8 cellular contexts compared by ENCODE assay signal in the genomic region with DNA sequence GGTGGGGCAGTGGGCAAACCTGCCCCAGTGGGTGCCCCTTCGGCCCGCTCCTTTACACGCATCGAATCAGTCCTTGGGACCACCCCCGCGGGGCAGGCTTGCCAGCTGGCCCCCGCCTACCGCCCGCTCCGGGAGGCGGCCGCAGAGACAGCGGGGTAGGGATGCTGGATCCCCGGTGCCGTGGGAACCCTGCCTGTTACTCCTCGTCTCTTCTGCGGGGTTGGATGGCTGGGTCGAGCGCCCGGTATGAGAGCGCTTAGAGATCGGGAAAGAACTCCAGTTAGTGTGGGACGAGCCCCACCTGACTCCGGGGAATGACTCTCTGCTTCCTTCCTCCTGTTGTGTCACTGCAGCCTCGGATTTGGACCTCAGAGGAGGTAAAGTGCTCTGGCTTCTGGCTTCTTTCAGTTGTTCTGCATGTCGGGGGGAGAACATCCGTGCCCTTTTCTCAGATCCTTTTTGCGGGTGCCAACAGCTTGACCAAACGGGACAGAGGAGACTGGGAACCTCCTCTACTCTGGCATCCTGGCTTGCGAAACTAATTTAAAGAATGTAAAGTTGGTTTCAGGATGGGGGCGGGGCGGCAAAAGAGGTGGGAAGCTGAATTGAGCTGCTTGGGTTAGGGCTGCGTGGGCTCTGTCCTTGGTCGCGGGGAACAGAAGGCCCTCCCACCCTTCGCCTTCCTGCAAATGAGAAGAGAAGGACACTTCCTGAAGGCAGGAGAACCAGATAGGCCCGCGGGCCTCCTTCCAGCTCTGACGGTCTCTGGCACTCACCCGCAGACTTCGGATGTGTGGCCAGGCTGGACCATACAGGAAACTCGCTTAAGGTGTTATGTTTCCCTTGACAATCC. TPM values are rescaled to one million over a fixed set of nuclear protein-coding genes. Genes with fewer than 3 reads are reported as not detected.
DNase-seq lines count a peak whose midpoint lies in the region; ATAC-seq and TF ChIP-seq lines count a peak whose summit lies in the region.

No MANE protein-coding gene starts in this region.

- intact Hi-C loops in activated CD4-positive, alpha-beta T cell treated with anti-CD3 and anti-CD28 coated beads, Interleukin-2, amount 10 ng/mL, durations not matched to agents 24 days and 14 days (cut with micrococcal nuclease): no loop called here

- no peaks in the 10 kb centered on the region for H3K4me1 ChIP-seq in cardiac muscle cell (ENCODE audit: low read depth)

- peaks cover 6% of the 10 kb centered on the region for H3K9me3 Mint-ChIP-seq in activated CD4-positive, alpha-beta T cell treated with anti-CD3 and anti-CD28 coated beads, Interleukin-2, amount 10 ng/mL, durations not matched to agents 24 days and 14 days
- no peaks in the 10 kb centered on the region for H3K9me3 Mint-ChIP-seq in activated naive CD4-positive, alpha-beta T cell treated with anti-CD3 and anti-CD28 coated beads, Interleukin-2, amount 50 U/mL, for 72 hours
- no peaks in the 10 kb centered on the region for H3K9me3 Mint-ChIP-seq in osteocyte (ENCODE audit: unreplicated experiment)

- no peaks in the 10 kb centered on the region for H3K9me3 ChIP-seq in cardiac muscle cell (ENCODE audit: low read depth)

- peak overlapping the region; percentile 84 for H3K4me3 Mint-ChIP-seq in activated CD4-positive, alpha-beta T cell treated with anti-CD3 and anti-CD28 coated beads, Interleukin-2, amount 10 ng/mL, durations not matched to agents 24 days and 14 days
- H3K4me3 Mint-ChIP-seq in osteocyte (ENCODE audit: unreplicated experiment): peak overlapping the region; percentile 84

- peak overlapping the region; percentile 34 for H3K4me3 ChIP-seq in cardiac muscle cell

- TF ChIP-seq CTCF in cardiac muscle cell (IDR thresholded peaks at IDR 0.05; ENCODE audit: low read depth, low read length) (no peak), osteocyte (IDR thresholded peaks at IDR 0.05) (no peak)

- H3K27me3 ChIP-seq in cardiac muscle cell: peaks cover 71% of the 10 kb centered on the region

- no peaks in the 10 kb centered on the region for H3K36me3 ChIP-seq in cardiac muscle cell

- H3K36me3 Mint-ChIP-seq in activated CD4-positive, alpha-beta T cell treated with anti-CD3 and anti-CD28 coated beads, Interleukin-2, amount 10 ng/mL, durations not matched to agents 24 days and 14 days (ENCODE audit: low read depth): peaks cover 2% of the 10 kb centered on the region
- H3K36me3 Mint-ChIP-seq in activated naive CD4-positive, alpha-beta T cell treated with anti-CD3 and anti-CD28 coated beads, Interleukin-2, amount 50 U/mL, for 72 hours: peaks cover 4 to 12% of the 10 kb centered on the region in 2 donors
- peaks cover 5% of the 10 kb centered on the region for H3K36me3 Mint-ChIP-seq in osteocyte (ENCODE audit: unreplicated experiment)

- DNase-seq in activated CD4-positive, alpha-beta T cell treated with anti-CD3 and anti-CD28 coated beads, Interleukin-2, amount 10 ng/mL, durations not matched to agents 24 days and 14 days: peak; percentile 62
- no peak for DNase-seq in activated CD4-positive, alpha-beta T cell treated with anti-CD3 and anti-CD28 coated beads for 4 hours
- no peak for DNase-seq in activated naive CD4-positive, alpha-beta T cell treated with anti-CD3 and anti-CD28 coated beads, Interleukin-2, amount 50 U/mL, for 72 hours (ENCODE audit: low spot score in 2 of 2)
- DNase-seq in cardiac muscle cell (ENCODE audit: low read depth in 1 of 2, low spot score in 1 of 2) (peak; percentile 36 to 94), osteocyte (ENCODE audit: extremely low spot score, unreplicated experiment) (no peak), NOMO-1 (lab: John Stamatoyannopoulos, UW; ENCODE audit: unreplicated experiment in 2 of 2) (no peak)

- peaks cover 20% of the 10 kb centered on the region for H3K4me1 Mint-ChIP-seq in activated CD4-positive, alpha-beta T cell treated with anti-CD3 and anti-CD28 coated beads, Interleukin-2, amount 10 ng/mL, durations not matched to agents 24 days and 14 days
- H3K4me1 Mint-ChIP-seq in osteocyte (ENCODE audit: unreplicated experiment): peaks cover 14% of the 10 kb centered on the region

- peaks cover 60% of the 10 kb centered on the region for H3K27me3 Mint-ChIP-seq in activated CD4-positive, alpha-beta T cell treated with anti-CD3 and anti-CD28 coated beads, Interleukin-2, amount 10 ng/mL, durations not matched to agents 24 days and 14 days
- H3K27me3 Mint-ChIP-seq in osteocyte (ENCODE audit: unreplicated experiment): no peaks in the 10 kb centered on the region

- H3K27ac Mint-ChIP-seq in activated CD4-positive, alpha-beta T cell treated with anti-CD3 and anti-CD28 coated beads, Interleukin-2, amount 10 ng/mL, durations not matched to agents 24 days and 14 days: peak overlapping the region; percentile 54
- peak overlapping the region; percentile 10 to 42 for H3K27ac Mint-ChIP-seq in activated naive CD4-positive, alpha-beta T cell treated with anti-CD3 and anti-CD28 coated beads, Interleukin-2, amount 50 U/mL, for 72 hours
- peak overlapping the region; percentile 89 for H3K27ac Mint-ChIP-seq in osteocyte (ENCODE audit: unreplicated experiment)

- H3K27ac ChIP-seq in cardiac muscle cell: no peak overlapping the region

- peak in 1 of 2 donors; percentile 4 for ATAC-seq in activated naive CD4-positive, alpha-beta T cell treated with anti-CD3 and anti-CD28 coated beads, Interleukin-2, amount 50 U/mL, for 72 hours
- no peak for ATAC-seq in HG03280 (IDR thresholded peaks at IDR 0.05; ENCODE audit: unreplicated experiment)
- no peak for ATAC-seq in HG02852 (IDR thresholded peaks at IDR 0.05; ENCODE audit: unreplicated experiment)

RNA-seq across cellular contexts. Expression of gene LAYN, which starts 0.9 kb away (rescaled TPM):
- total RNA-seq in activated CD4-positive, alpha-beta T cell treated with anti-CD3 and anti-CD28 coated beads, Interleukin-2, amount 10 ng/mL, durations not matched to agents 24 days and 14 days: 6.4 and 6.7 TPM in 2 replicates
- total RNA-seq in activated naive CD4-positive, alpha-beta T cell treated with anti-CD3 and anti-CD28 coated beads, Interleukin-2, amount 50 U/mL, for 72 hours: 1 to 10 TPM; 6.3 to 8.6 TPM
- total RNA-seq in cardiac muscle cell (1.8 and 2.6 TPM in 2 replicates), osteocyte (12.8 and 13.0 TPM in 2 replicates)
- 1.1 and 1.7 TPM in 2 replicates for polyA plus RNA-seq in cardiac muscle cell

RNA-seq across cellular contexts. Expression of gene HOATZ, which starts 26.9 kb away (rescaled TPM):
- not detected in 2 replicates for total RNA-seq in activated CD4-positive, alpha-beta T cell treated with anti-CD3 and anti-CD28 coated beads, Interleukin-2, amount 10 ng/mL, durations not matched to agents 24 days and 14 days
- not detected for total RNA-seq in activated naive CD4-positive, alpha-beta T cell treated with anti-CD3 and anti-CD28 coated beads, Interleukin-2, amount 50 U/mL, for 72 hours
- total RNA-seq in cardiac muscle cell (not detected in 2 replicates), osteocyte (not detected in 2 replicates)
- polyA plus RNA-seq in cardiac muscle cell: not detected in 2 replicates

RNA-seq across cellular contexts. Expression of gene BTG4, which starts 29.2 kb away (rescaled TPM):
- total RNA-seq in activated CD4-positive, alpha-beta T cell treated with anti-CD3 and anti-CD28 coated beads, Interleukin-2, amount 10 ng/mL, durations not matched to agents 24 days and 14 days: not detected in 2 replicates
- total RNA-seq in activated naive CD4-positive, alpha-beta T cell treated with anti-CD3 and anti-CD28 coated beads, Interleukin-2, amount 50 U/mL, for 72 hours: under 1 TPM in 1 of 2 donors, not detected in 1; 0.23 TPM
- total RNA-seq in cardiac muscle cell (not detected in 2 replicates), osteocyte (not detected in 2 replicates)
- not detected in 2 replicates for polyA plus RNA-seq in cardiac muscle cell

Comparison
In these comparisons a context has a peak if more than half of its experiments do, and no peak if none do; other contexts are left out.
1. DNase-seq: peak in activated CD4-positive, alpha-beta T cell treated with anti-CD3 and anti-CD28 coated beads, Interleukin-2, amount 10 ng/mL, durations not matched to agents 24 days and 14 days (single experiment) and cardiac muscle cell (2 of 2); none in activated CD4-positive, alpha-beta T cell treated with anti-CD3 and anti-CD28 coated beads for 4 hours (0 of 2), activated naive CD4-positive, alpha-beta T cell treated with anti-CD3 and anti-CD28 coated beads, Interleukin-2, amount 50 U/mL, for 72 hours (0 of 2), osteocyte (single experiment) and NOMO-1 (0 of 2).
2. H3K27ac Mint-ChIP-seq: peak in every context shown above with its lines; median percentile 89 in osteocyte; 54 in activated CD4-positive, alpha-beta T cell treated with anti-CD3 and anti-CD28 coated beads, Interleukin-2, amount 10 ng/mL, durations not matched to agents 24 days and 14 days; 26 in activated naive CD4-positive, alpha-beta T cell treated with anti-CD3 and anti-CD28 coated beads, Interleukin-2, amount 50 U/mL, for 72 hours.